1 cellular context compared by ENCODE assay signal in genomic region chr5:43997647-43998251, GRCh38.
A peak's percentile ranks its signal among the peaks of the same experiment; 100 is the strongest.
TF ChIP-seq lines count a peak whose summit lies in the region.

No MANE protein-coding gene starts in this region.

TF ChIP-seq in HepG2, 621 proteins besides CTCF, POLR2A, EP300 and RAD21 (continued from another document and continues in another):
- TF ChIP-seq, protein P1, sequence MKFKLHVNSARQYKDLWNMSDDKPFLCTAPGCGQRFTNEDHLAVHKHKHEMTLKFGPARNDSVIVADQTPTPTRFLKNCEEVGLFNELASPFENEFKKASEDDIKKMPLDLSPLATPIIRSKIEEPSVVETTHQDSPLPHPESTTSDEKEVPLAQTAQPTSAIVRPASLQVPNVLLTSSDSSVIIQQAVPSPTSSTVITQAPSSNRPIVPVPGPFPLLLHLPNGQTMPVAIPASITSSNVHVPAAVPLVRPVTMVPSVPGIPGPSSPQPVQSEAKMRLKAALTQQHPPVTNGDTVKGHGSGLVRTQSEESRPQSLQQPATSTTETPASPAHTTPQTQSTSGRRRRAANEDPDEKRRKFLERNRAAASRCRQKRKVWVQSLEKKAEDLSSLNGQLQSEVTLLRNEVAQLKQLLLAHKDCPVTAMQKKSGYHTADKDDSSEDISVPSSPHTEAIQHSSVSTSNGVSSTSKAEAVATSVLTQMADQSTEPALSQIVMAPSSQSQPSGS (CRISPR knock-in tag; IDR thresholded peaks at IDR 0.05), result peak; percentile 78
- TF ChIP-seq, protein P2, sequence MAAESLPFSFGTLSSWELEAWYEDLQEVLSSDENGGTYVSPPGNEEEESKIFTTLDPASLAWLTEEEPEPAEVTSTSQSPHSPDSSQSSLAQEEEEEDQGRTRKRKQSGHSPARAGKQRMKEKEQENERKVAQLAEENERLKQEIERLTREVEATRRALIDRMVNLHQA (CRISPR knock-in tag; IDR thresholded peaks at IDR 0.05), result no peak
- no peak for TF ChIP-seq RELA (CRISPR knock-in tag; IDR thresholded peaks at IDR 0.05)
- no peak for TF ChIP-seq SNRNP70 (IDR thresholded peaks at IDR 0.05; ENCODE audit: low read depth, low read length)
- no peak for TF ChIP-seq ISX (CRISPR knock-in tag; conservative IDR thresholded peaks at IDR 0.05)
- no peak for TF ChIP-seq PHF8 (CRISPR knock-in tag; IDR thresholded peaks at IDR 0.05)
- TF ChIP-seq, protein P3, sequence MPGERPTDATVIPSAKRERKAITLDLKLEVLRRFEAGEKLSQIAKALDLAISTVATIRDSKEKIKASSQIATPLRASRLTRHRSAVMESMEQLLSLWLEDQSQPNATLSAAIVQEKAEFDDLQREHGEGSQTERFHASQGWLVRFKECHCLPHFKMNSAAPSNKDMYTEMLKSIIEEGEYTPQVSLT (CRISPR knock-in tag; IDR thresholded peaks at IDR 0.05; ENCODE audit: borderline replicate concordance, low read depth), result no peak
- TF ChIP-seq ZNF607 (CRISPR knock-in tag; IDR thresholded peaks at IDR 0.05; ENCODE audit: borderline replicate concordance), result no peak; the same call in 1 of the 2 replicates
- peak; percentile 84 for TF ChIP-seq SNAPC2 (CRISPR knock-in tag; IDR thresholded peaks at IDR 0.05)
- no peak for TF ChIP-seq AKAP8 (CRISPR knock-in tag; IDR thresholded peaks at IDR 0.05)
- TF ChIP-seq ZNF138 (CRISPR knock-in tag; IDR thresholded peaks at IDR 0.05; ENCODE audit: low read depth), result no peak
- no peak for TF ChIP-seq BORCS8-MEF2B (CRISPR knock-in tag; IDR thresholded peaks at IDR 0.05)
- TF ChIP-seq ZSCAN29 (CRISPR knock-in tag; conservative IDR thresholded peaks at IDR 0.05), result peak; percentile 63; the same call in 1 of the 2 replicates
- no peak for TF ChIP-seq NFKB2 (CRISPR knock-in tag; IDR thresholded peaks at IDR 0.05; ENCODE audit: borderline replicate concordance)
- TF ChIP-seq ZNF589 (CRISPR knock-in tag; conservative IDR thresholded peaks at IDR 0.05), result no peak
- no peak for TF ChIP-seq ZNF569 (CRISPR knock-in tag; IDR thresholded peaks at IDR 0.05; ENCODE audit: borderline replicate concordance)
- TF ChIP-seq CC2D1A (CRISPR knock-in tag; IDR thresholded peaks at IDR 0.05), result 0 out of 2 replicates have a peak, but pooled peaks have one; percentile 39
- TF ChIP-seq ARID2 (CRISPR knock-in tag; IDR thresholded peaks at IDR 0.05; ENCODE audit: borderline replicate concordance), result no peak
- TF ChIP-seq ZNF816 (CRISPR knock-in tag; IDR thresholded peaks at IDR 0.05; ENCODE audit: borderline replicate concordance), result peak; percentile 79; the same call in 1 of the 2 replicates
- peak; percentile 98 for TF ChIP-seq SMAD3 (CRISPR knock-in tag; IDR thresholded peaks at IDR 0.05)
- TF ChIP-seq STAT5B (CRISPR knock-in tag; IDR thresholded peaks at IDR 0.05), result no peak
- TF ChIP-seq MAF1 (CRISPR knock-in tag; IDR thresholded peaks at IDR 0.05; ENCODE audit: borderline replicate concordance), result no peak
- TF ChIP-seq, protein P4, sequence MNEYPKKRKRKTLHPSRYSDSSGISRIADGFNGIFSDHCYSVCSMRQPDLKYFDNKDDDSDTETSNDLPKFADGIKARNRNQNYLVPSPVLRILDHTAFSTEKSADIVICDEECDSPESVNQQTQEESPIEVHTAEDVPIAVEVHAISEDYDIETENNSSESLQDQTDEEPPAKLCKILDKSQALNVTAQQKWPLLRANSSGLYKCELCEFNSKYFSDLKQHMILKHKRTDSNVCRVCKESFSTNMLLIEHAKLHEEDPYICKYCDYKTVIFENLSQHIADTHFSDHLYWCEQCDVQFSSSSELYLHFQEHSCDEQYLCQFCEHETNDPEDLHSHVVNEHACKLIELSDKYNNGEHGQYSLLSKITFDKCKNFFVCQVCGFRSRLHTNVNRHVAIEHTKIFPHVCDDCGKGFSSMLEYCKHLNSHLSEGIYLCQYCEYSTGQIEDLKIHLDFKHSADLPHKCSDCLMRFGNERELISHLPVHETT (CRISPR knock-in tag; conservative IDR thresholded peaks at IDR 0.05), result 0 out of 2 replicates have a peak, but pooled peaks have one; percentile 52
- TF ChIP-seq, protein P5, sequence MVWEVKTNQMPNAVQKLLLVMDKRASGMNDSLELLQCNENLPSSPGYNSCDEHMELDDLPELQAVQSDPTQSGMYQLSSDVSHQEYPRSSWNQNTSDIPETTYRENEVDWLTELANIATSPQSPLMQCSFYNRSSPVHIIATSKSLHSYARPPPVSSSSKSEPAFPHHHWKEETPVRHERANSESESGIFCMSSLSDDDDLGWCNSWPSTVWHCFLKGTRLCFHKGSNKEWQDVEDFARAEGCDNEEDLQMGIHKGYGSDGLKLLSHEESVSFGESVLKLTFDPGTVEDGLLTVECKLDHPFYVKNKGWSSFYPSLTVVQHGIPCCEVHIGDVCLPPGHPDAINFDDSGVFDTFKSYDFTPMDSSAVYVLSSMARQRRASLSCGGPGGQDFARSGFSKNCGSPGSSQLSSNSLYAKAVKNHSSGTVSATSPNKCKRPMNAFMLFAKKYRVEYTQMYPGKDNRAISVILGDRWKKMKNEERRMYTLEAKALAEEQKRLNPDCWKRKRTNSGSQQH (CRISPR knock-in tag; IDR thresholded peaks at IDR 0.05; ENCODE audit: low read depth), result no peak
- TF ChIP-seq GATAD2A (CRISPR knock-in tag; IDR thresholded peaks at IDR 0.05), result peak; percentile 98
- peak; percentile 91; the same call in 1 of the 2 replicates for TF ChIP-seq EHMT2 (IDR thresholded peaks at IDR 0.05; ENCODE audit: borderline replicate concordance, low read depth, low read length)
- no peak for TF ChIP-seq SSRP1 (CRISPR knock-in tag; IDR thresholded peaks at IDR 0.05)
- no peak for TF ChIP-seq SP1 (IDR thresholded peaks at IDR 0.05)
- TF ChIP-seq SP1 (CRISPR knock-in tag; IDR thresholded peaks at IDR 0.05), result 0 out of 2 replicates have a peak, but pooled peaks have one; percentile 18
- TF ChIP-seq CEBPG (CRISPR knock-in tag; IDR thresholded peaks at IDR 0.05), result peak; percentile 98
- peak; percentile 78; the same call in 1 of the 2 replicates for TF ChIP-seq ATF6 (CRISPR knock-in tag; conservative IDR thresholded peaks at IDR 0.05)
- peak; percentile 96; the same call in 1 of the 2 replicates for TF ChIP-seq MIER3 (CRISPR knock-in tag; IDR thresholded peaks at IDR 0.05; ENCODE audit: borderline replicate concordance)
- TF ChIP-seq SMARCE1 (IDR thresholded peaks at IDR 0.05; ENCODE audit: borderline replicate concordance), result no peak
- no peak for TF ChIP-seq ZFYVE20 (CRISPR knock-in tag; IDR thresholded peaks at IDR 0.05; ENCODE audit: borderline replicate concordance, low read depth)
- no peak for TF ChIP-seq EED (CRISPR knock-in tag; IDR thresholded peaks at IDR 0.05)
- TF ChIP-seq, protein P6, sequence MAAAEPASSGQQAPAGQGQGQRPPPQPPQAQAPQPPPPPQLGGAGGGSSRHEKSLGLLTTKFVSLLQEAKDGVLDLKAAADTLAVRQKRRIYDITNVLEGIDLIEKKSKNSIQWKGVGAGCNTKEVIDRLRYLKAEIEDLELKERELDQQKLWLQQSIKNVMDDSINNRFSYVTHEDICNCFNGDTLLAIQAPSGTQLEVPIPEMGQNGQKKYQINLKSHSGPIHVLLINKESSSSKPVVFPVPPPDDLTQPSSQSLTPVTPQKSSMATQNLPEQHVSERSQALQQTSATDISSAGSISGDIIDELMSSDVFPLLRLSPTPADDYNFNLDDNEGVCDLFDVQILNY (CRISPR knock-in tag; conservative IDR thresholded peaks at IDR 0.05), result no peak
- TF ChIP-seq AHR (CRISPR knock-in tag; IDR thresholded peaks at IDR 0.05), result no peak
- peak; percentile 99 for TF ChIP-seq IKZF5 (CRISPR knock-in tag; IDR thresholded peaks at IDR 0.05)
- TF ChIP-seq, protein P7, sequence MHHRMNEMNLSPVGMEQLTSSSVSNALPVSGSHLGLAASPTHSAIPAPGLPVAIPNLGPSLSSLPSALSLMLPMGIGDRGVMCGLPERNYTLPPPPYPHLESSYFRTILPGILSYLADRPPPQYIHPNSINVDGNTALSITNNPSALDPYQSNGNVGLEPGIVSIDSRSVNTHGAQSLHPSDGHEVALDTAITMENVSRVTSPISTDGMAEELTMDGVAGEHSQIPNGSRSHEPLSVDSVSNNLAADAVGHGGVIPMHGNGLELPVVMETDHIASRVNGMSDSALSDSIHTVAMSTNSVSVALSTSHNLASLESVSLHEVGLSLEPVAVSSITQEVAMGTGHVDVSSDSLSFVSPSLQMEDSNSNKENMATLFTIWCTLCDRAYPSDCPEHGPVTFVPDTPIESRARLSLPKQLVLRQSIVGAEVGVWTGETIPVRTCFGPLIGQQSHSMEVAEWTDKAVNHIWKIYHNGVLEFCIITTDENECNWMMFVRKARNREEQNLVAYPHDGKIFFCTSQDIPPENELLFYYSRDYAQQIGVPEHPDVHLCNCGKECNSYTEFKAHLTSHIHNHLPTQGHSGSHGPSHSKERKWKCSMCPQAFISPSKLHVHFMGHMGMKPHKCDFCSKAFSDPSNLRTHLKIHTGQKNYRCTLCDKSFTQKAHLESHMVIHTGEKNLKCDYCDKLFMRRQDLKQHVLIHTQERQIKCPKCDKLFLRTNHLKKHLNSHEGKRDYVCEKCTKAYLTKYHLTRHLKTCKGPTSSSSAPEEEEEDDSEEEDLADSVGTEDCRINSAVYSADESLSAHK (CRISPR knock-in tag; IDR thresholded peaks at IDR 0.05; ENCODE audit: borderline replicate concordance), result no peak
- TF ChIP-seq, protein P8, sequence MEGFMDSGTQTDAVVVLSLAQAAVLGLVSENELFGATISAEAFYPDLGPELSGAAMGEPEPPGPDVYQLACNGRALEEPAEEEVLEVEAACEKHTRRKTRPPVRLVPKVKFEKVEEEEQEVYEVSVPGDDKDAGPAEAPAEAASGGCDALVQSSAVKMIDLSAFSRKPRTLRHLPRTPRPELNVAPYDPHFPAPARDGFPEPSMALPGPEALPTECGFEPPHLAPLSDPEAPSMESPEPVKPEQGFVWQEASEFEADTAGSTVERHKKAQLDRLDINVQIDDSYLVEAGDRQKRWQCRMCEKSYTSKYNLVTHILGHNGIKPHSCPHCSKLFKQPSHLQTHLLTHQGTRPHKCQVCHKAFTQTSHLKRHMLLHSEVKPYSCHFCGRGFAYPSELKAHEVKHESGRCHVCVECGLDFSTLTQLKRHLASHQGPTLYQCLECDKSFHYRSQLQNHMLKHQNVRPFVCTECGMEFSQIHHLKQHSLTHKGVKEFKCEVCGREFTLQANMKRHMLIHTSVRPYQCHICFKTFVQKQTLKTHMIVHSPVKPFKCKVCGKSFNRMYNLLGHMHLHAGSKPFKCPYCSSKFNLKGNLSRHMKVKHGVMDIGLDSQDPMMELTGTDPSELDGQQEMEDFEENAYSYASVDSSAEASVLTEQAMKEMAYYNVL (CRISPR knock-in tag; IDR thresholded peaks at IDR 0.05; ENCODE audit: borderline replicate concordance), result peak; percentile 95
- peak; percentile 99 for TF ChIP-seq ARID5B (CRISPR knock-in tag; IDR thresholded peaks at IDR 0.05)
- no peak for TF ChIP-seq ZNF558 (CRISPR knock-in tag; IDR thresholded peaks at IDR 0.05; ENCODE audit: borderline replicate concordance)
- TF ChIP-seq, protein P9, sequence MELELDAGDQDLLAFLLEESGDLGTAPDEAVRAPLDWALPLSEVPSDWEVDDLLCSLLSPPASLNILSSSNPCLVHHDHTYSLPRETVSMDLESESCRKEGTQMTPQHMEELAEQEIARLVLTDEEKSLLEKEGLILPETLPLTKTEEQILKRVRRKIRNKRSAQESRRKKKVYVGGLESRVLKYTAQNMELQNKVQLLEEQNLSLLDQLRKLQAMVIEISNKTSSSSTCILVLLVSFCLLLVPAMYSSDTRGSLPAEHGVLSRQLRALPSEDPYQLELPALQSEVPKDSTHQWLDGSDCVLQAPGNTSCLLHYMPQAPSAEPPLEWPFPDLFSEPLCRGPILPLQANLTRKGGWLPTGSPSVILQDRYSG (CRISPR knock-in tag; IDR thresholded peaks at IDR 0.05), result no peak
- TF ChIP-seq NR1H2 (CRISPR knock-in tag; IDR thresholded peaks at IDR 0.05; ENCODE audit: borderline replicate concordance, low read depth), result no peak
- TF ChIP-seq ZNF792 (CRISPR knock-in tag; IDR thresholded peaks at IDR 0.05), result peak; percentile 78; the same call in 1 of the 2 replicates
- TF ChIP-seq KAT8 (CRISPR knock-in tag; IDR thresholded peaks at IDR 0.05), result peak; percentile 78
- peak; percentile 94 for TF ChIP-seq ZNF644 (CRISPR knock-in tag; IDR thresholded peaks at IDR 0.05; ENCODE audit: low read depth)
